7 cellular contexts compared by ENCODE assay signal in genomic region chr2:85792783-85793441, GRCh38. TPM values are rescaled to one million over a fixed set of nuclear protein-coding genes. Genes with fewer than 3 reads are reported as not detected.
DNase-seq lines count a peak whose midpoint lies in the region; ATAC-seq, FAIRE-seq and TF ChIP-seq lines count a peak whose summit lies in the region.

No MANE protein-coding gene starts in this region.

- H3K36me3 ChIP-seq in HepG2 (replicated peaks in 1 of 2; ENCODE audit: control insufficient read depth in 1 of 2, insufficient read depth in 2 of 2, low read length in 2 of 2) (no peaks in the 10 kb centered on the region), upper lobe of right lung (peaks cover 16% of the 10 kb centered on the region)

- ATAC-seq in HepG2 (no peak), upper lobe of right lung (no peak), GM18907 (IDR thresholded peaks at IDR 0.05; ENCODE audit: unreplicated experiment) (no peak), HG03469 (IDR thresholded peaks at IDR 0.05; ENCODE audit: unreplicated experiment) (no peak)

- 83% methylated on average over 8 of the region's 8 CpGs for WGBS in HepG2 (ENCODE audit: low lambda C conversion rate)

- intact Hi-C loops in HepG2 (cut with micrococcal nuclease; ENCODE audit: unreplicated experiment): no loop called here
- intact Hi-C loops in upper lobe of right lung (cut with DNase I): no loop called here

- CTCF ChIA-PET in HepG2 (lab: Yijun Ruan, JAX; ENCODE audit: low intra/inter-chr PET ratio, low total read pairs): no interaction called here

- TF ChIP-seq CTCF in cardiac fibroblast (IDR thresholded peaks at IDR 0.05; ENCODE audit: low read depth, low read length) (no peak), HepG2 (CRISPR knock-in tag; IDR thresholded peaks at IDR 0.05) (no peak), upper lobe of right lung (IDR thresholded peaks at IDR 0.05) (no peak)

- H3K4me3 ChIP-seq in cardiac fibroblast (replicated peaks in 1 of 2; ENCODE audit: low read depth in 2 of 2, low read length in 2 of 2): no peak overlapping the region
- no peak overlapping the region for H3K4me3 ChIP-seq in HepG2 (replicated peaks in 1 of 3; ENCODE audit: insufficient read depth in 1 of 3, low read depth in 2 of 3, low read length in 3 of 3)
- H3K4me3 ChIP-seq in upper lobe of right lung: no peak overlapping the region

- H3K27ac ChIP-seq in HepG2 (ENCODE audit: extremely low read length, insufficient read depth, low read length): no peak overlapping the region
- H3K27ac ChIP-seq in upper lobe of right lung: peak overlapping the region; percentile 72

- POLR2A ChIA-PET in HepG2 (lab: Yijun Ruan, JAX): no interaction called here

- H3K4me2 ChIP-seq in HepG2 (ENCODE audit: low read depth, low read length): no peak overlapping the region

- in situ Hi-C loops in HepG2 (cut with HindIII; ENCODE audit: extremely low pct_ligation_motif_present, low pct_unique_long_range_greater_than_20kb): no loop called here

- no peaks in the 10 kb centered on the region for H4K20me1 ChIP-seq in HepG2 (ENCODE audit: insufficient read depth, low read length)

- DNase-seq in NCI-H2171 (lab: John Stamatoyannopoulos, UW): peak; percentile 85
- peak; percentile 89 to 91 for DNase-seq in cardiac fibroblast (ENCODE audit: low read depth in 2 of 2)
- DNase-seq in HepG2 (ENCODE audit: low spot score): no peak
- peak; percentile 64 for DNase-seq in upper lobe of right lung
- no peak for DNase-seq in stimulated activated CD4-positive, alpha-beta T cell treated with anti-CD3 and anti-CD28 coated beads, Interleukin-15, amount 100 ng/mL, for 24 hours

- no peaks in the 10 kb centered on the region for H3K79me2 ChIP-seq in HepG2 (ENCODE audit: insufficient read depth, low read length)

- FAIRE-seq in HepG2 (lab: Jason Lieb, UNC): no peak

- no peak for TF ChIP-seq EP300 in HepG2 (IDR thresholded peaks at IDR 0.05; ENCODE audit: low read depth in 2 of 2, low read length in 2 of 2)
- no peak for TF ChIP-seq EP300 in HepG2 (CRISPR knock-in tag; IDR thresholded peaks at IDR 0.05; ENCODE audit: borderline replicate concordance)

- H3K4me1 ChIP-seq in HepG2 (ENCODE audit: insufficient read depth, low read length) (peaks cover 55% of the 10 kb centered on the region), upper lobe of right lung (peaks cover 61% of the 10 kb centered on the region)

- TF ChIP-seq RAD21 in HepG2 (CRISPR knock-in tag; IDR thresholded peaks at IDR 0.05): no peak

- H3K9ac ChIP-seq in HepG2 (ENCODE audit: insufficient read depth, low read depth, low read length): no peak overlapping the region

- H3K9me3 ChIP-seq in HepG2 (ENCODE audit: low read length): no peaks in the 10 kb centered on the region
- no peaks in the 10 kb centered on the region for H3K9me3 ChIP-seq in upper lobe of right lung

- H3K27me3 ChIP-seq in HepG2 (ENCODE audit: control insufficient read depth in 1 of 2, insufficient read depth in 2 of 2, low read length in 2 of 2) (no peaks in the 10 kb centered on the region; a peak in 1 of 5 replicates), upper lobe of right lung (no peaks in the 10 kb centered on the region)

- no TSS peak for BruUV-seq in HepG2 (replicated peaks; lab: Mats Ljungman, UMichigan)

- no peak overlapping the region for H2AFZ ChIP-seq in HepG2 (ENCODE audit: low read length)

- no peak for TF ChIP-seq POLR2A in HepG2 (IDR thresholded peaks at IDR 0.05; ENCODE audit: insufficient read depth in 1 of 2, low read depth in 2 of 2, low read length in 2 of 2)

TF ChIP-seq in HepG2, 621 proteins besides CTCF, POLR2A, EP300 and RAD21:
- TF ChIP-seq KDM2A (CRISPR knock-in tag; IDR thresholded peaks at IDR 0.05; ENCODE audit: borderline replicate concordance, low read depth): no peak
- TF ChIP-seq NFE2L2 (IDR thresholded peaks at IDR 0.05; ENCODE audit: low read length): no peak
- TF ChIP-seq FOSL2 (CRISPR knock-in tag; IDR thresholded peaks at IDR 0.05): peak; percentile 46; the same call in 1 of the 2 replicates
- TF ChIP-seq TARDBP (CRISPR knock-in tag; IDR thresholded peaks at IDR 0.05): no peak
- no peak for TF ChIP-seq ZNF292 (CRISPR knock-in tag; IDR thresholded peaks at IDR 0.05; ENCODE audit: borderline replicate concordance, low read depth)
- TF ChIP-seq ZNF496 (CRISPR knock-in tag; IDR thresholded peaks at IDR 0.05; ENCODE audit: insufficient replicate concordance): no peak

RNA-seq across cellular contexts. Expression of gene ATOH8, which starts 39.1 kb away (rescaled TPM):
- total RNA-seq in HepG2 (2016; rRNA removed; fragmentation: Illumina TruSeq; extraction: Trizol) (0.11 and 0.13 TPM in 2 replicates), upper lobe of right lung (93.6 TPM)
- 0.10 TPM in 1 of 2 replicates, not detected in the other for total RNA-seq in HepG2 (2016; cell fraction: cytosol; rRNA removed; fragmentation: Illumina TruSeq; extraction: Trizol; ENCODE audit: low read depth)
- total RNA-seq in HepG2 (2016; cell fraction: insoluble cytoplasmic fraction; rRNA removed; fragmentation: Illumina TruSeq; extraction: Trizol): 0.13 and 0.21 TPM in 2 replicates
- total RNA-seq in HepG2 (2016; cell fraction: membrane; rRNA removed; fragmentation: Illumina TruSeq; extraction: Trizol): 0.12 and 0.21 TPM in 2 replicates
- total RNA-seq in HepG2 (2016; cell fraction: nucleus; rRNA removed; fragmentation: Illumina TruSeq; extraction: Trizol): 0.34 and 0.38 TPM in 2 replicates
- 0.22 and 0.61 TPM in 2 replicates for polyA plus RNA-seq in HepG2 (2011; rRNA removed)
- 0.23 and 0.62 TPM in 2 replicates for polyA plus RNA-seq in HepG2 (2011; cell fraction: cytosol; rRNA removed)
- polyA plus RNA-seq in HepG2 (2011; cell fraction: nucleus; rRNA removed): 0.55 and 0.88 TPM in 2 replicates
- 0.13 TPM in 1 of 2 replicates, not detected in the other for polyA plus RNA-seq in HepG2 (2012)
- not detected in 2 replicates for polyA plus RNA-seq in HepG2 (2016; cell fraction: cytosol; fragmentation: Illumina TruSeq; extraction: Trizol; ENCODE audit: low read depth)
- 0.11 and 0.14 TPM in 2 replicates for polyA plus RNA-seq in HepG2 (2016; cell fraction: insoluble cytoplasmic fraction; fragmentation: Illumina TruSeq; extraction: Trizol; ENCODE audit: low read depth)
- polyA plus RNA-seq in HepG2 (2016; cell fraction: membrane; fragmentation: Illumina TruSeq; extraction: Trizol; ENCODE audit: low read depth): 0.13 TPM in 1 of 2 replicates, not detected in the other
- polyA plus RNA-seq in HepG2 (2016; cell fraction: nucleus; fragmentation: Illumina TruSeq; extraction: Trizol; ENCODE audit: insufficient read depth, low read depth): 0.15 and 0.25 TPM in 2 replicates
- 1.6 and 10.7 TPM in 2 replicates for polyA minus RNA-seq in HepG2 (2011; rRNA and poly(A)+ RNA removed; ENCODE audit: low replicate concordance)
- 0.44 TPM in 1 of 2 replicates, not detected in the other for polyA minus RNA-seq in HepG2 (2011; cell fraction: cytosol; rRNA and poly(A)+ RNA removed)
- polyA minus RNA-seq in HepG2 (2011; cell fraction: nucleus; rRNA and poly(A)+ RNA removed): 0.62 and 1.4 TPM in 2 replicates

Comparison
In these comparisons a context has a peak if more than half of its experiments do, and no peak if none do; other contexts are left out.
1. DNase-seq: peak in NCI-H2171 (single experiment), cardiac fibroblast (2 of 2) and upper lobe of right lung (single experiment); none in HepG2 (single experiment) and stimulated activated CD4-positive, alpha-beta T cell treated with anti-CD3 and anti-CD28 coated beads, Interleukin-15, amount 100 ng/mL, for 24 hours (single experiment).
2. RNA of gene ATOH8, which starts 39.1 kb away (total RNA-seq): 93.6 TPM in upper lobe of right lung (single experiment); 0.10 to 0.38 TPM in HepG2; every median in the first group is over 10 times any median in the second.